Comparison of ENCODE assay signal across 10 cellular contexts in genomic region chr13:112969692-112970338, GRCh38. TPM values are rescaled to one million over a fixed set of nuclear protein-coding genes. Genes with fewer than 3 reads are reported as not detected.
DNase-seq lines count a peak whose midpoint lies in the region; ATAC-seq and TF ChIP-seq lines count a peak whose summit lies in the region.
"Had no signal": no experiment of that assay in that cellular context is flagged by ENCODE, and none has a peak within 500 bp of the region (broad histone marks: within the 10 kb centered on the region; RNA-seq: fewer than 3 reads in every experiment).

No MANE protein-coding gene starts in this region.

- H3K4me2 ChIP-seq in SK-N-SH (peak overlapping the region; percentile 29; the same call in 1 of the 2 replicates), smooth muscle cell (peak overlapping the region; percentile 100)

- H3K4me3 ChIP-seq in SK-N-SH (ENCODE audit: low read depth in 2 of 2, low read length in 1 of 2) (peak overlapping the region; percentile 38 to 55; a peak in 3 of 4 replicates), iPS-11a (ENCODE audit: low read depth, low read length) (peak overlapping the region; percentile 69), smooth muscle cell (peak overlapping the region; percentile 89)

- no peak for TF ChIP-seq EP300 in SK-N-SH (IDR thresholded peaks at IDR 0.05; ENCODE audit: borderline replicate concordance in 1 of 2, low read depth in 1 of 2, low read length in 1 of 2)

- CTCF ChIA-PET in SK-N-SH (lab: Yijun Ruan, JAX) = interaction anchor here (0.5 to 4.8 kb wide), 20 partner anchors 8 to 84 kb away, joined by 3 to 52 read pairs (median 4); no protein-coding TSS in a partner anchor

- peaks cover 0 to 19% of the 10 kb centered on the region in 2 experiments; a peak in 2 of 4 replicates for H3K4me1 ChIP-seq in SK-N-SH (ENCODE audit: control insufficient read depth in 1 of 2, insufficient read depth in 2 of 2, low read depth in 1 of 2, low read length in 1 of 2)
- peaks cover 8% of the 10 kb centered on the region for H3K4me1 ChIP-seq in smooth muscle cell (ENCODE audit: low read depth)

- peaks cover 30% of the 10 kb centered on the region for H3K27me3 ChIP-seq in SK-N-SH (ENCODE audit: insufficient read depth)
- peaks cover 22% of the 10 kb centered on the region for H3K27me3 ChIP-seq in smooth muscle cell (ENCODE audit: low read depth)

- H2AFZ ChIP-seq in SK-N-SH (ENCODE audit: low read depth) (no peak overlapping the region), smooth muscle cell (ENCODE audit: low read depth) (peak overlapping the region; percentile 79)

- no peaks in the 10 kb centered on the region for H4K20me1 ChIP-seq in SK-N-SH (ENCODE audit: insufficient read depth)
- H4K20me1 ChIP-seq in smooth muscle cell (ENCODE audit: low read depth) = no peaks in the 10 kb centered on the region

- H3K9me2 ChIP-seq in SK-N-SH = no peaks in the 10 kb centered on the region

- H3K27ac ChIP-seq in SK-N-SH (ENCODE audit: low read depth in 2 of 2, low read length in 1 of 2) = peak overlapping the region in 1 of 2 experiments; percentile 79; a peak in 2 of 4 replicates
- no peak overlapping the region for H3K27ac ChIP-seq in smooth muscle cell (ENCODE audit: low read depth)
- H3K27ac ChIP-seq: 22Rv1 had no signal

- H3K9me3 ChIP-seq in SK-N-SH (no peaks in the 10 kb centered on the region), smooth muscle cell (replicated peaks; ENCODE audit: low read depth) (no peaks in the 10 kb centered on the region)

- DNase-seq in NCI-H1092 (lab: John Stamatoyannopoulos, UW) (peak; percentile 45), NCI-H1092 treated with DMSO at 0.1 percent for 48 hours (lab: John Stamatoyannopoulos, UW) (no peak), SK-N-SH (peak; percentile 78), smooth muscle cell (lab: John Stamatoyannopoulos, UW; ENCODE audit: unreplicated experiment) (no peak), NCI-H2227 treated with DMSO at 0.1 percent for 48 hours (lab: John Stamatoyannopoulos, UW) (no peak)
- DNase-seq in stimulated activated CD4-positive, alpha-beta T cell treated with anti-CD3 and anti-CD28 coated beads, Interleukin-2, amount 100 ng/mL, for 24 hours = no peak
- DNase-seq: SIG-M5 had no signal

- H3F3A ChIP-seq in SK-N-SH (replicated peaks; ENCODE audit: insufficient read depth) = no peaks in the 10 kb centered on the region
- H3F3A ChIP-seq in smooth muscle cell (ENCODE audit: low read depth) = no peaks in the 10 kb centered on the region

- POLR2A ChIA-PET in SK-N-SH (lab: Yijun Ruan, JAX) = interaction anchor here (1.1 to 3.6 kb wide), 3 partner anchors 12 to 31 kb away, joined by 5 to 34 read pairs (median 6); no protein-coding TSS in a partner anchor

- 11% methylated on average over 13 of the region's 13 CpGs for WGBS in SK-N-SH (ENCODE audit: low lambda C conversion rate)
- WGBS in smooth muscle cell (ENCODE audit: low lambda C conversion rate) = 51% methylated on average over 13 of the region's 13 CpGs

- TF ChIP-seq RAD21 in SK-N-SH (IDR thresholded peaks at IDR 0.05; ENCODE audit: low read length) = no peak

- H3K36me3 ChIP-seq in SK-N-SH (replicated peaks in 1 of 2; ENCODE audit: control insufficient read depth in 1 of 2, insufficient read depth in 2 of 2, low read length in 1 of 2) (no peaks in the 10 kb centered on the region), smooth muscle cell (ENCODE audit: low read depth) (no peaks in the 10 kb centered on the region)

- TF ChIP-seq CTCF in SK-N-SH (IDR thresholded peaks at IDR 0.05) = no peak
- no peak for TF ChIP-seq CTCF in smooth muscle cell (IDR thresholded peaks at IDR 0.05; ENCODE audit: borderline replicate concordance, insufficient read depth, poor library complexity, severe bottlenecking)

- ATAC-seq in GM21528 (IDR thresholded peaks at IDR 0.05; ENCODE audit: low FRiP score, unreplicated experiment) = no peak

- H3K9ac ChIP-seq in SK-N-SH = no peak overlapping the region
- H3K9ac ChIP-seq in smooth muscle cell (ENCODE audit: low read depth) = no peak overlapping the region

- H3K79me2 ChIP-seq in SK-N-SH (ENCODE audit: insufficient read depth) = no peaks in the 10 kb centered on the region
- H3K79me2 ChIP-seq in smooth muscle cell (ENCODE audit: low read depth) = no peaks in the 10 kb centered on the region

TF ChIP-seq in SK-N-SH, 30 proteins besides CTCF, POLR2A, EP300 and RAD21:
- TF ChIP-seq MEF2A (IDR thresholded peaks at IDR 0.05; ENCODE audit: borderline replicate concordance, low read depth) = no peak
- TF ChIP-seq JUND (IDR thresholded peaks at IDR 0.05) = no peak
- no peak for TF ChIP-seq RXRA (IDR thresholded peaks at IDR 0.05; ENCODE audit: borderline replicate concordance, low read depth)
- peak; percentile 5; the same call in 1 of the 2 replicates for TF ChIP-seq MXI1 (IDR thresholded peaks at IDR 0.05; ENCODE audit: low read depth, low read length)
- no peak for TF ChIP-seq ZBTB33 (IDR thresholded peaks at IDR 0.05; ENCODE audit: borderline replicate concordance, low read depth)
- TF ChIP-seq TAF1 (IDR thresholded peaks at IDR 0.05; ENCODE audit: borderline replicate concordance, low read depth, low read length) = no peak
- TF ChIP-seq SIN3A (IDR thresholded peaks at IDR 0.05; ENCODE audit: borderline replicate concordance, low read depth, low read length) = no peak
- no peak for TF ChIP-seq USF2 (IDR thresholded peaks at IDR 0.05; ENCODE audit: borderline replicate concordance, low read depth, low read length)

RNA-seq across cellular contexts. Expression of gene MCF2L, which starts 0.8 kb away (rescaled TPM):
- polyA plus RNA-seq in SK-N-SH (2012; rRNA removed) (0.56 and 1.1 TPM in 2 replicates), smooth muscle cell (0.54 and 5.5 TPM in 2 replicates)
- 0.58 and 1.00 TPM in 2 replicates for polyA plus RNA-seq in SK-N-SH (2012; cell fraction: cytosol; rRNA removed)
- 2.7 and 4.1 TPM in 2 replicates for polyA plus RNA-seq in SK-N-SH (2012; cell fraction: nucleus; rRNA removed)
- total RNA-seq in smooth muscle cell = 3.8 and 7.6 TPM in 2 replicates

Comparison
In these comparisons a context has a peak if more than half of its experiments do, and no peak if none do; other contexts are left out.
1. DNase-seq: peak in NCI-H1092 (single experiment) and SK-N-SH (single experiment); none in NCI-H1092 treated with DMSO at 0.1 percent for 48 hours (single experiment), smooth muscle cell (single experiment), NCI-H2227 treated with DMSO at 0.1 percent for 48 hours (single experiment) and stimulated activated CD4-positive, alpha-beta T cell treated with anti-CD3 and anti-CD28 coated beads, Interleukin-2, amount 100 ng/mL, for 24 hours (0 of 2).
2. Peak in every context shown above with its lines, with median percentiles within 50 percentile points of each other: H3K4me3 ChIP-seq.